In the genomic region with DNA sequence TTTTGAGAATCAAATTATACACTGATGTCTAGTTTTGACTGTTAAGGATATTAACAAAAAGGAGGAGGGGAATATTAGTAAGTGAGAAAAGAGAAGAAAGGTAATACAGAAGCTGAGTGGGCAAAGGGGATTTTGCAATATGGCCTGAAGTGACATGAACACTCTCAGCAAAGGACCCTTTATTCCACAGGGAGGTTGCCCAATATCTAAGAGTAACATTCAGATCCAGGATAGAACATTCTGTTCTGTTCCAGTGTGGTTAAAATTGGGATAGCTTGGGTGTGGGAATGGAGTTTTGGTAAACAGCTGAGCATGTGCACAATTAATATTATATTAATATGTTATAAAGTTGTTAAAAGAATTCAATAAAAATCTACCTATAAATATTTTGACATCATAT, we compare ENCODE assay signal across 16 cellular contexts.
A peak's percentile ranks its signal among the peaks of the same experiment; 100 is the strongest.
DNase-seq lines count a peak whose midpoint lies in the region; ATAC-seq and TF ChIP-seq lines count a peak whose summit lies in the region.
"Had no signal": no experiment of that assay in that cellular context is flagged by ENCODE, and none has a peak within 500 bp of the region (broad histone marks: within the 10 kb centered on the region; RNA-seq: fewer than 3 reads in every experiment).

No MANE protein-coding gene starts in this region.

- peak; percentile 45 for TF ChIP-seq EP300 in suprapubic skin (IDR thresholded peaks at IDR 0.05)

- no peak overlapping the region for H2AK9ac ChIP-seq in IMR-90 (replicated peaks; ENCODE audit: low read depth, low read length, poor library complexity)

- no peak overlapping the region for H3K9ac ChIP-seq in IMR-90 (ENCODE audit: low read depth, low read length)
- H3K9ac ChIP-seq: BLaER1 had no signal

- no peak overlapping the region for H4K8ac ChIP-seq in IMR-90 (ENCODE audit: low read depth in 2 of 2, low read length in 2 of 2)

- no peak overlapping the region for H3K14ac ChIP-seq in IMR-90 (replicated peaks; ENCODE audit: low read depth, low read length)

- H4K20me1 ChIP-seq in IMR-90 (ENCODE audit: insufficient read depth, low read length), result no peaks in the 10 kb centered on the region
- H4K20me1 ChIP-seq: BLaER1 had no signal

- H2BK5ac ChIP-seq in IMR-90 (ENCODE audit: low read depth, low read length, poor library complexity, severe bottlenecking), result no peak overlapping the region

- H3K9me3 ChIP-seq in IMR-90 (ENCODE audit: control insufficient read depth, insufficient read depth, low read length) (no peaks in the 10 kb centered on the region), lower lobe of right lung (no peaks in the 10 kb centered on the region), suprapubic skin (no peaks in the 10 kb centered on the region)
- H3K9me3 ChIP-seq: BLaER1, HAP-1 had no signal

- TF ChIP-seq CTCF in IMR-90 (conservative IDR thresholded peaks at IDR 0.05; ENCODE audit: low read depth, low read length), result no peak
- no peak for TF ChIP-seq CTCF in lower lobe of right lung (IDR thresholded peaks at IDR 0.05)
- TF ChIP-seq CTCF in suprapubic skin (IDR thresholded peaks at IDR 0.05), result no peak

- H3K36me3 ChIP-seq in IMR-90 (ENCODE audit: control insufficient read depth, insufficient read depth, low read length) (no peaks in the 10 kb centered on the region), lower lobe of right lung (no peaks in the 10 kb centered on the region), suprapubic skin (no peaks in the 10 kb centered on the region)
- H3K36me3 ChIP-seq: BLaER1, HAP-1 had no signal

- CTCF ChIA-PET in IMR-90 (lab: Yijun Ruan, JAX), result no interaction called here

- TF ChIP-seq POLR2A in IMR-90 (IDR thresholded peaks at IDR 0.05; ENCODE audit: low read depth, low read length) (no peak), suprapubic skin (IDR thresholded peaks at IDR 0.05) (no peak)

- no peak for TF ChIP-seq RAD21 in IMR-90 (IDR thresholded peaks at IDR 0.05; ENCODE audit: low read length)

- dilution Hi-C loops in IMR-90 (cut with HindIII; ENCODE audit: low sequenced_read_pairs, unreplicated experiment), result no loop called here

- in situ Hi-C loops in IMR-90 (cut with MboI; ENCODE audit: low sequenced_read_pairs), result no loop called here

- H3K56ac ChIP-seq in IMR-90 (ENCODE audit: extremely low read depth, insufficient read depth, low read length), result no peak overlapping the region

- no peak overlapping the region for H4K91ac ChIP-seq in IMR-90 (ENCODE audit: insufficient read depth, low read depth, low read length)

- H3K27ac ChIP-seq in IMR-90 (ENCODE audit: insufficient read depth, low read length) (no peak overlapping the region), lower lobe of right lung (peak overlapping the region; percentile 57), suprapubic skin (peak overlapping the region; percentile 75)
- H3K27ac ChIP-seq: BLaER1 had no signal

- no peaks in the 10 kb centered on the region for H3K27me3 ChIP-seq in IMR-90 (ENCODE audit: control insufficient read depth, insufficient read depth, low read length)
- H3K27me3 ChIP-seq in lower lobe of right lung (ENCODE audit: low read depth), result no peaks in the 10 kb centered on the region
- no peaks in the 10 kb centered on the region for H3K27me3 ChIP-seq in suprapubic skin
- H3K27me3 ChIP-seq: BLaER1 had no signal

- DNase-seq in IMR-90 (no peak), amniotic epithelial cell (ENCODE audit: low read depth) (peak; percentile 41), lower lobe of right lung (no peak), suprapubic skin (ENCODE audit: low spot score in 2 of 2) (no peak), dermis blood vessel endothelial cell (no peak), NCI-H524 (lab: John Stamatoyannopoulos, UW) (no peak)
- DNase-seq in activated CD4-positive, alpha-beta T cell treated with anti-CD3 and anti-CD28 coated beads, Interleukin-2, amount 50 U/mL, for 1 hour, result no peak
- DNase-seq: CD8-positive, alpha-beta memory T cell; DMS79 treated with DMSO at 0.1 percent for 48 hours; Kasumi-1; NCI-H1105 treated with DMSO at 0.1 percent for 48 hours; NCI-H1694 treated with DMSO at 0.1 percent for 48 hours; NCI-H69; SIG-M5 had no signal

- no peak overlapping the region for H3K18ac ChIP-seq in IMR-90 (ENCODE audit: low read depth, low read length)

- H2AK5ac ChIP-seq in IMR-90 (ENCODE audit: low read depth, low read length), result no peak overlapping the region

- H3K4me2 ChIP-seq in IMR-90 (ENCODE audit: low read depth, low read length), result no peak overlapping the region
- H3K4me2 ChIP-seq: BLaER1 had no signal

- intact Hi-C loops in IMR-90 (cut with micrococcal nuclease), result no loop called here
- intact Hi-C loops in lower lobe of right lung (cut with DNase I), result no loop called here

- no peaks in the 10 kb centered on the region for H3K9me1 ChIP-seq in IMR-90 (ENCODE audit: insufficient read depth, low read length)

- POLR2A ChIA-PET in IMR-90 (lab: Charles Lee; ENCODE audit: unreplicated experiment), result no interaction called here

- BruUV-seq in IMR-90 (replicated peaks; lab: Mats Ljungman, UMichigan), result no TSS peak

- H3K4me3 ChIP-seq in IMR-90 (ENCODE audit: insufficient read depth, low read depth, low read length) (no peak overlapping the region), lower lobe of right lung (no peak overlapping the region), suprapubic skin (no peak overlapping the region)
- H3K4me3 ChIP-seq: BLaER1, HAP-1 had no signal

- no peak overlapping the region for H3K4ac ChIP-seq in IMR-90 (ENCODE audit: low read depth, low read length)

- ATAC-seq in IMR-90 (ENCODE audit: low read depth) (no peak), lower lobe of right lung (peak; percentile 67 to 69)

- no peak overlapping the region for H4K5ac ChIP-seq in IMR-90 (ENCODE audit: low read depth, low read length)

- H2BK120ac ChIP-seq in IMR-90 (ENCODE audit: low read depth, low read length), result no peak overlapping the region

- H2AFZ ChIP-seq in IMR-90 (replicated peaks; ENCODE audit: low read length, poor library complexity), result no peak overlapping the region

- H3K4me1 ChIP-seq in IMR-90 (ENCODE audit: control insufficient read depth, insufficient read depth, low read length), result peaks cover 2% of the 10 kb centered on the region
- peaks cover 4% of the 10 kb centered on the region for H3K4me1 ChIP-seq in lower lobe of right lung
- no peaks in the 10 kb centered on the region for H3K4me1 ChIP-seq in suprapubic skin
- H3K4me1 ChIP-seq: BLaER1, HAP-1 had no signal

- H3K79me1 ChIP-seq in IMR-90 (ENCODE audit: low read depth in 1 of 2, low read length in 2 of 2), result no peaks in the 10 kb centered on the region

- no peak overlapping the region for H2BK15ac ChIP-seq in IMR-90 (ENCODE audit: low read depth, low read length)

- no peak overlapping the region for H3K23ac ChIP-seq in IMR-90 (ENCODE audit: low read depth, low read length)

- H2BK20ac ChIP-seq in IMR-90 (ENCODE audit: low read depth, low read length), result no peak overlapping the region

TF ChIP-seq in IMR-90, 13 proteins besides CTCF, POLR2A, EP300 and RAD21:
- TF ChIP-seq SMC3 (IDR thresholded peaks at IDR 0.05; ENCODE audit: low read depth, low read length) (no peak), CEBPB (IDR thresholded peaks at IDR 0.05; ENCODE audit: low read depth, low read length) (0 out of 2 replicates have a peak, but pooled peaks have one; percentile 2)
